Comparison of ENCODE assay signal across 8 cellular contexts in the genomic region with DNA sequence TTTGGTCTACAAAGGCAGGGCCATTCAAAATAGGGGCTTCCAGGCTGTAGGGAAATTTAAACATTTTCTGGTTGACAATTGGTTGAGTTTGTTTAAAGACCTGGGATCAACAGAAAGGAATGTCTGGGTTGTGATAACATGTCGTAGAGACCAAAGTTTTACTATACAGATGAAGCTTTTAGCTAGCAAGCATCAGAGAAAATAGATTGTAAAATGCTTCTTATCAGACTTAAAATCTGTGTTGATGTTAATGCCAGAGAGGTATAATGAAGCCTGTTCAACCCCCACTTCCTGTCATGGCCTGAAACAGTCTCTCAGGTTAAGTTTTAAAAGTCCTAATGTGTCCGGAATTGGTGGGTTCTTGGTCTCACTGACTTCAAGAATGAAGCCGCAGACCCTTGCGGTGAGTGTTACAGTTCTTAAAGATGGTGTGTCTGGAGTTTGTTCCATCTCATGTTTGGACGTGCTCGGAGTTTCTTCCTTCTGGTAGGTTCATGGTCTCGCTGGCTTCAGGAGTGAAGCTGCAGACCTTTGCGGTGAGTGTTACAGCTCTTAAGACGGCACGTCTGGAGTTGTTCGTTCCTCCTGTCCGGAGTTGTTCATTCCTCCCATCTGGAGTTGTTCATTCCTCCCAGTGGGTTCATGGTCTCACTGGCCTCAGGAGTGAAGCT.
DNase-seq lines count a peak whose midpoint lies in the region; ATAC-seq, FAIRE-seq and TF ChIP-seq lines count a peak whose summit lies in the region.
"Not testable (repeated sequence)": the region's sequence is repeated elsewhere in the genome, so short reads cannot be mapped to it uniquely, and the experiment has no call there.

No MANE protein-coding gene starts in this region.

- H3K9ac ChIP-seq in HUES64 (ENCODE audit: low read depth, low read length); SK-N-SH: not testable (repeated sequence)

- not testable (repeated sequence) for BruUV-seq in Caco-2 (replicated peaks; lab: Mats Ljungman, UMichigan)

- not testable (repeated sequence) for H4K20me1 ChIP-seq in SK-N-SH (ENCODE audit: insufficient read depth)

- H3K4me1 ChIP-seq in Caco-2 (peaks cover 37% of the 10 kb centered on the region), HUES64 (ENCODE audit: insufficient read depth, low read length) (peaks cover 31% of the 10 kb centered on the region), SK-N-SH (ENCODE audit: control insufficient read depth in 1 of 2, insufficient read depth in 2 of 2, low read depth in 1 of 2, low read length in 1 of 2) (peaks cover 9 to 24% of the 10 kb centered on the region in 2 experiments; a peak in 3 of 4 replicates)

- not testable (repeated sequence) for FAIRE-seq in bronchial epithelial cell (lab: Jason Lieb, UNC)

- H3K9me3 ChIP-seq in Caco-2, result peaks cover 28% of the 10 kb centered on the region
- H3K9me3 ChIP-seq in HUES64 (ENCODE audit: insufficient read depth, low read depth, low read length), result peaks cover 29% of the 10 kb centered on the region
- H3K9me3 ChIP-seq in SK-N-SH, result not testable (repeated sequence)

- WGBS in HUES64, result 94% methylated on average over 12 of the region's 12 CpGs
- WGBS in SK-N-SH (ENCODE audit: low lambda C conversion rate), result 88% methylated on average over 12 of the region's 12 CpGs

- peak overlapping the region; percentile 12; the same call in 1 of the 2 replicates for H3K4me2 ChIP-seq in SK-N-SH

- DNase-seq in Caco-2; SK-N-SH; activated T-cell treated with anti-CD3 and anti-CD28 coated beads, Interleukin-2, amount 50 U/mL, for 24 hours; stimulated activated effector memory CD8-positive, alpha-beta T cell treated with anti-CD3 and anti-CD28 coated beads, Interleukin-12 subunit alpha, Interleukin-12 subunit beta, amount 100 ng/mL, for 72 hours (ENCODE audit: low spot score in 2 of 2): not testable (repeated sequence)
- peak; percentile 29 for DNase-seq in bronchial epithelial cell (ENCODE audit: low read depth)
- DNase-seq in islet precursor cell, result peak; percentile 68

- H3K9me3 Mint-ChIP-seq in Caco-2 (ENCODE audit: unreplicated experiment), result peaks cover 17% of the 10 kb centered on the region
- peaks cover 13% of the 10 kb centered on the region for H3K9me3 Mint-ChIP-seq in activated T-cell treated with anti-CD3 and anti-CD28 coated beads, Interleukin-2, amount 50 U/mL, for 24 hours
- H3K9me3 Mint-ChIP-seq in nephron; stimulated activated effector memory CD8-positive, alpha-beta T cell treated with anti-CD3 and anti-CD28 coated beads, Interleukin-12 subunit alpha, Interleukin-12 subunit beta, amount 100 ng/mL, for 72 hours: not testable (repeated sequence)

- not testable (repeated sequence) for TF ChIP-seq EP300 in SK-N-SH (IDR thresholded peaks at IDR 0.05; ENCODE audit: borderline replicate concordance in 1 of 2, low read depth in 1 of 2, low read length in 1 of 2)

- H3K36me3 ChIP-seq in Caco-2 (ENCODE audit: control insufficient read depth, insufficient read depth, low read length); HUES64 (ENCODE audit: insufficient read depth, low read length); SK-N-SH (replicated peaks in 1 of 2; ENCODE audit: control insufficient read depth in 1 of 2, insufficient read depth in 2 of 2, low read length in 1 of 2); bronchial epithelial cell (ENCODE audit: control insufficient read depth, insufficient read depth, low read length): not testable (repeated sequence)

- peak overlapping the region; percentile 36; the same call in 1 of the 2 replicates for H2AFZ ChIP-seq in SK-N-SH (ENCODE audit: low read depth)

- not testable (repeated sequence) for H3K27me3 ChIP-seq in Caco-2 (replicated peaks; ENCODE audit: control insufficient read depth, insufficient read depth, low read length); HUES64 (ENCODE audit: insufficient read depth, low read length); SK-N-SH (ENCODE audit: insufficient read depth); bronchial epithelial cell (ENCODE audit: control insufficient read depth, insufficient read depth, low read length)

- H3K36me3 Mint-ChIP-seq in Caco-2 (ENCODE audit: insufficient read depth, unreplicated experiment), result peaks cover 15% of the 10 kb centered on the region
- H3K36me3 Mint-ChIP-seq in activated T-cell treated with anti-CD3 and anti-CD28 coated beads, Interleukin-2, amount 50 U/mL, for 24 hours (ENCODE audit: low read depth); nephron (ENCODE audit: low read depth); stimulated activated effector memory CD8-positive, alpha-beta T cell treated with anti-CD3 and anti-CD28 coated beads, Interleukin-12 subunit alpha, Interleukin-12 subunit beta, amount 100 ng/mL, for 72 hours: not testable (repeated sequence)

- CTCF ChIA-PET in Caco-2 (lab: Charles Lee) (interaction anchor here (2.3 kb wide), 1 partner anchor 331 kb away, joined by 14 read pairs; the partner anchor contains the start of gene IVNS1ABP), SK-N-SH (lab: Yijun Ruan, JAX) (interaction anchor here (2.3 kb wide), 1 partner anchor 22 kb away, joined by 7 read pairs; no protein-coding TSS in a partner anchor)

- not testable (repeated sequence) for ATAC-seq in stimulated activated effector memory CD8-positive, alpha-beta T cell treated with anti-CD3 and anti-CD28 coated beads, Interleukin-12 subunit alpha, Interleukin-12 subunit beta, amount 100 ng/mL, for 72 hours

- H3F3A ChIP-seq in SK-N-SH (replicated peaks; ENCODE audit: insufficient read depth), result peaks cover 24% of the 10 kb centered on the region

- H3K27ac ChIP-seq in HUES64 (ENCODE audit: low read depth, low read length) (peak overlapping the region; percentile 97), SK-N-SH (ENCODE audit: low read depth in 2 of 2, low read length in 1 of 2) (peak overlapping the region; percentile 85 to 95; a peak in 2 of 4 replicates)

- not testable (repeated sequence) for H3K9me2 ChIP-seq in SK-N-SH

- not testable (repeated sequence) for H3K79me2 ChIP-seq in SK-N-SH (ENCODE audit: insufficient read depth)

- H3K4me3 ChIP-seq in Caco-2 (ENCODE audit: low read depth, low read length); HUES64 (ENCODE audit: low read length); SK-N-SH (ENCODE audit: low read depth in 2 of 2, low read length in 1 of 2); bronchial epithelial cell (ENCODE audit: low read depth, low read length): not testable (repeated sequence)

- POLR2A ChIA-PET in Caco-2 (lab: Charles Lee); SK-N-SH (lab: Yijun Ruan, JAX): not testable (repeated sequence)

- intact Hi-C loops in Caco-2 (cut with micrococcal nuclease; ENCODE audit: unreplicated experiment), result loop anchor here (2.0 kb wide), 2 partner anchors 53 to 331 kb away; partner anchors contain the start of gene IVNS1ABP

- H3K4me3 Mint-ChIP-seq in Caco-2 (ENCODE audit: unreplicated experiment) (peak overlapping the region; percentile 19), nephron (peak overlapping the region in 2 of 3 experiments; percentile 4 to 21)
- H3K4me3 Mint-ChIP-seq in activated T-cell treated with anti-CD3 and anti-CD28 coated beads, Interleukin-2, amount 50 U/mL, for 24 hours; stimulated activated effector memory CD8-positive, alpha-beta T cell treated with anti-CD3 and anti-CD28 coated beads, Interleukin-12 subunit alpha, Interleukin-12 subunit beta, amount 100 ng/mL, for 72 hours: not testable (repeated sequence)

- not testable (repeated sequence) for TF ChIP-seq CTCF in Caco-2 (IDR thresholded peaks at IDR 0.05; ENCODE audit: insufficient read depth in 1 of 2, low read depth in 1 of 2, low read length in 1 of 2, severe bottlenecking in 1 of 2, unreplicated experiment in 1 of 2); SK-N-SH (IDR thresholded peaks at IDR 0.05); bronchial epithelial cell (IDR thresholded peaks at IDR 0.05; ENCODE audit: insufficient read depth, low read length, severe bottlenecking); nephron (IDR thresholded peaks at IDR 0.05; ENCODE audit: unreplicated experiment in 3 of 3)

- H3K27ac Mint-ChIP-seq in Caco-2 (ENCODE audit: unreplicated experiment), result peak overlapping the region; percentile 63
- H3K27ac Mint-ChIP-seq in activated T-cell treated with anti-CD3 and anti-CD28 coated beads, Interleukin-2, amount 50 U/mL, for 24 hours, result peak overlapping the region; percentile 30
- H3K27ac Mint-ChIP-seq in nephron, result peak overlapping the region; percentile 65 to 95 (median 86)
- peak overlapping the region; percentile 40 for H3K27ac Mint-ChIP-seq in stimulated activated effector memory CD8-positive, alpha-beta T cell treated with anti-CD3 and anti-CD28 coated beads, Interleukin-12 subunit alpha, Interleukin-12 subunit beta, amount 100 ng/mL, for 72 hours

- H3K27me3 Mint-ChIP-seq in Caco-2 (ENCODE audit: insufficient read depth, unreplicated experiment); activated T-cell treated with anti-CD3 and anti-CD28 coated beads, Interleukin-2, amount 50 U/mL, for 24 hours; nephron (ENCODE audit: low read depth): not testable (repeated sequence)

- H3K4me1 Mint-ChIP-seq in Caco-2 (ENCODE audit: low read depth, unreplicated experiment) (peaks cover 25% of the 10 kb centered on the region), nephron (peaks cover 32% of the 10 kb centered on the region)
- H3K4me1 Mint-ChIP-seq in activated T-cell treated with anti-CD3 and anti-CD28 coated beads, Interleukin-2, amount 50 U/mL, for 24 hours (ENCODE audit: low read depth), result peaks cover 42% of the 10 kb centered on the region
- peaks cover 13% of the 10 kb centered on the region for H3K4me1 Mint-ChIP-seq in stimulated activated effector memory CD8-positive, alpha-beta T cell treated with anti-CD3 and anti-CD28 coated beads, Interleukin-12 subunit alpha, Interleukin-12 subunit beta, amount 100 ng/mL, for 72 hours

- not testable (repeated sequence) for TF ChIP-seq RAD21 in SK-N-SH (IDR thresholded peaks at IDR 0.05; ENCODE audit: low read length)

Comparison
In these comparisons a context has a peak if more than half of its experiments do, and no peak if none do; other contexts are left out.
1. H3K27ac Mint-ChIP-seq: peak in every context shown above with its lines; median percentile 86 in nephron; 63 in Caco-2; 40 in stimulated activated effector memory CD8-positive, alpha-beta T cell treated with anti-CD3 and anti-CD28 coated beads, Interleukin-12 subunit alpha, Interleukin-12 subunit beta, amount 100 ng/mL, for 72 hours; 30 in activated T-cell treated with anti-CD3 and anti-CD28 coated beads, Interleukin-2, amount 50 U/mL, for 24 hours.